Comparison of ENCODE assay signal across 9 cellular contexts in the genomic region with DNA sequence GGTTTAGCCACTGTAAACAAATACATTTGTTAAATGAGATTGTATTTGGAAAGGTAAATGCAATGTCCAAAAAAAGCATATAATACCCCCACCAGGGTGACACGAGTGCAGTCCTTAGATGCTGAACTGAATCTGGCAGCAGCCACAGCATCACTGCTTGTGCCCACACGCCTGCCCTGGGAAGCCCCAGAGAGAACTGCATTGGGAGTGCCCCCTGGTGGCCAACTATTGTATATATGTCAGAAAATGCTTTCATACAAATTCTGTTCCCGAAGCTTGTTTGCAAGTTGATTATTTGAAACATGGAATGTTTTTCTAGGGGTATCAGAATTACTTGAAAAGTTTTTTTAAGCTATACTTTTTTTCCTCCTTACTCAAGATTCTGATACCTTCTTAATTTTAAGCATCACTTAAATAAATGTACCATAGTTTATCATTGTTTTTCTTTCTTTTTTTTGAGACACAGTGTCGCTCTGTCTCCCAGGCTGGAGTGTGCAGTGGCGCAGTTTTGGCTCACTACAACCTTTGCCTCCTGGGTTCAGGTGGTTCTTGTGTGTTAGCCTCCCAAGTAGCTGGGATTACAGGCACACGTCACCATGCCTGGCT. TPM values are rescaled to one million over a fixed set of nuclear protein-coding genes. Genes with fewer than 3 reads are reported as not detected.
DNase-seq lines count a peak whose midpoint lies in the region; ATAC-seq and TF ChIP-seq lines count a peak whose summit lies in the region.
"Had no signal": no experiment of that assay in that cellular context is flagged by ENCODE, and none has a peak within 500 bp of the region (broad histone marks: within the 10 kb centered on the region; RNA-seq: fewer than 3 reads in every experiment).

No MANE protein-coding gene starts in this region.

- peak; percentile 75 for ATAC-seq in GM19455 (IDR thresholded peaks at IDR 0.05; ENCODE audit: unreplicated experiment)
- ATAC-seq in HG03520 (IDR thresholded peaks at IDR 0.05; ENCODE audit: unreplicated experiment): peak; percentile 97

- H3K4me1 ChIP-seq in Caco-2: peaks cover 2% of the 10 kb centered on the region; the same call in 1 of the 2 replicates

- CTCF ChIA-PET in Caco-2 (lab: Charles Lee): interaction anchor here (0.6 to 0.8 kb wide), 3 partner anchors 92 to 233 kb away, joined by 3 to 6 read pairs (median 5); no protein-coding TSS in a partner anchor

- H3K4me3 Mint-ChIP-seq in Caco-2 (ENCODE audit: unreplicated experiment): no peak overlapping the region
- H3K4me3 Mint-ChIP-seq: dendritic cell treated with granulocyte-macrophage colony-stimulating factor and Interleukin-4, amounts not matched to agents 40 ng/mL and 50 ng/mL, for 4 days had no signal

- no peak overlapping the region for H3K27ac Mint-ChIP-seq in Caco-2 (ENCODE audit: unreplicated experiment)
- H3K27ac Mint-ChIP-seq: dendritic cell treated with granulocyte-macrophage colony-stimulating factor and Interleukin-4, amounts not matched to agents 40 ng/mL and 50 ng/mL, for 4 days had no signal

- H3K9me3 ChIP-seq in Caco-2: no peaks in the 10 kb centered on the region

- intact Hi-C loops in Caco-2 (cut with micrococcal nuclease; ENCODE audit: unreplicated experiment) (loop anchor here (1.0 kb wide), 4 partner anchors 15 to 641 kb away; no protein-coding TSS in a partner anchor), dorsolateral prefrontal cortex (cut with DNase I) (loop anchor here (2.0 to 5.0 kb wide), 3 partner anchors 50 to 138 kb away; a partner anchor contains a TSS)

- no peak overlapping the region for H3K4me3 ChIP-seq in Caco-2 (ENCODE audit: low read depth, low read length)
- no peak overlapping the region for H3K4me3 ChIP-seq in dorsolateral prefrontal cortex

- peak; percentile 85 to 88 for TF ChIP-seq CTCF in Caco-2 (IDR thresholded peaks at IDR 0.05; ENCODE audit: insufficient read depth in 1 of 2, low read depth in 1 of 2, low read length in 1 of 2, severe bottlenecking in 1 of 2, unreplicated experiment in 1 of 2)
- peak; percentile 77 to 99 (median 91) for TF ChIP-seq CTCF in dorsolateral prefrontal cortex (IDR thresholded peaks at IDR 0.05 in 54 of 56, conservative IDR thresholded peaks at IDR 0.05 in 2 of 56; ENCODE audit: low read depth in 1 of 56, partially characterized antibody in 56 of 56)

- no peaks in the 10 kb centered on the region for H3K9me3 Mint-ChIP-seq in Caco-2 (ENCODE audit: unreplicated experiment)
- H3K9me3 Mint-ChIP-seq: dendritic cell treated with granulocyte-macrophage colony-stimulating factor and Interleukin-4, amounts not matched to agents 40 ng/mL and 50 ng/mL, for 4 days had no signal

- no peaks in the 10 kb centered on the region for H3K4me1 Mint-ChIP-seq in Caco-2 (ENCODE audit: low read depth, unreplicated experiment)

- no peaks in the 10 kb centered on the region for H3K27me3 Mint-ChIP-seq in Caco-2 (ENCODE audit: insufficient read depth, unreplicated experiment)
- H3K27me3 Mint-ChIP-seq: dendritic cell treated with granulocyte-macrophage colony-stimulating factor and Interleukin-4, amounts not matched to agents 40 ng/mL and 50 ng/mL, for 4 days had no signal

- no peaks in the 10 kb centered on the region for H3K36me3 Mint-ChIP-seq in Caco-2 (ENCODE audit: insufficient read depth, unreplicated experiment)

- POLR2A ChIA-PET in Caco-2 (lab: Charles Lee): interaction anchor here (0.6 kb wide), 1 partner anchor 11 kb away, joined by 3 read pairs; no protein-coding TSS in a partner anchor

- H3K27ac ChIP-seq in dorsolateral prefrontal cortex: peak overlapping the region in 2 of 59 donors; percentile 12 to 23

- H3K36me3 ChIP-seq in Caco-2 (ENCODE audit: control insufficient read depth, insufficient read depth, low read length): no peaks in the 10 kb centered on the region

- DNase-seq in Caco-2: peak; percentile 80 to 89
- peak; percentile 89 for DNase-seq in NCI-H82 (lab: John Stamatoyannopoulos, UW)
- peak; percentile 77 to 81 for DNase-seq in activated CD4-positive, alpha-beta T cell treated with anti-CD3 and anti-CD28 coated beads, Interleukin-2, amount 50 U/mL, for 4 hours
- DNase-seq in dorsolateral prefrontal cortex: peak; percentile 64 to 88 (median 80)
- peak; percentile 90 for DNase-seq in medulla oblongata (ENCODE audit: extremely low spot score)
- DNase-seq in stimulated activated CD8-positive, alpha-beta memory T cell treated with anti-CD3 and anti-CD28 coated beads, Interleukin-2, amount 100 ng/mL, for 48 hours (ENCODE audit: low read depth in 2 of 2): peak; percentile 66 to 72

- H3K27me3 ChIP-seq in Caco-2 (replicated peaks; ENCODE audit: control insufficient read depth, insufficient read depth, low read length) (no peaks in the 10 kb centered on the region), dorsolateral prefrontal cortex (no peaks in the 10 kb centered on the region)

- BruUV-seq in Caco-2 (replicated peaks; lab: Mats Ljungman, UMichigan): no TSS peak

RNA-seq across cellular contexts. Expression of a gene that starts 50.1 kb away (rescaled TPM):
- total RNA-seq in Caco-2 (2022) (18.1 and 18.5 TPM in 2 replicates), dorsolateral prefrontal cortex (10 to 100 TPM; 27.5 to 66.3 (median 41.3) TPM)
